In genomic region chr15:89381888-89382287, GRCh38 we compare ENCODE assay signal across 13 cellular contexts. TPM values are rescaled to one million over a fixed set of nuclear protein-coding genes. Genes with fewer than 3 reads are reported as not detected.
DNase-seq lines count a peak whose midpoint lies in the region; ATAC-seq and TF ChIP-seq lines count a peak whose summit lies in the region.
"Had no signal": no experiment of that assay in that cellular context is flagged by ENCODE, and none has a peak within 500 bp of the region (broad histone marks: within the 10 kb centered on the region; RNA-seq: fewer than 3 reads in every experiment).

No MANE protein-coding gene starts in this region.

- H3K9me2 ChIP-seq in GM23338 (ENCODE audit: insufficient read depth) = no peaks in the 10 kb centered on the region

- H3K4me3 Mint-ChIP-seq in GM23338 (no peak overlapping the region), T-helper 17 cell (no peak overlapping the region)
- no peak overlapping the region for H3K4me3 Mint-ChIP-seq in activated T-helper 17 cell treated with anti-CD3 and anti-CD28 coated beads, Interleukin-2, amount 50 U/mL, for 72 hours
- H3K4me3 Mint-ChIP-seq: B cell; CD4-positive, alpha-beta T cell had no signal

- H3K36me3 Mint-ChIP-seq in GM23338 (ENCODE audit: low read depth) (no peaks in the 10 kb centered on the region; the same call in 2 of the 3 replicates), T-helper 17 cell (ENCODE audit: low read depth) (no peaks in the 10 kb centered on the region)
- H3K36me3 Mint-ChIP-seq in activated T-helper 17 cell treated with anti-CD3 and anti-CD28 coated beads, Interleukin-2, amount 50 U/mL, for 72 hours (ENCODE audit: low read depth) = no peaks in the 10 kb centered on the region

- H3K27me3 Mint-ChIP-seq in GM23338 (ENCODE audit: insufficient read depth, low read depth, poor library complexity) = peaks cover 86% of the 10 kb centered on the region
- peaks cover 74% of the 10 kb centered on the region for H3K27me3 Mint-ChIP-seq in T-helper 17 cell
- peaks cover 48% of the 10 kb centered on the region for H3K27me3 Mint-ChIP-seq in activated T-helper 17 cell treated with anti-CD3 and anti-CD28 coated beads, Interleukin-2, amount 50 U/mL, for 72 hours

- no peak overlapping the region for H3K4me2 ChIP-seq in GM23338

- ATAC-seq in GM23338 (no peak), T-helper 17 cell (no peak), GM21390 (IDR thresholded peaks at IDR 0.05; ENCODE audit: unreplicated experiment) (no peak)
- no peak for ATAC-seq in activated T-helper 17 cell treated with anti-CD3 and anti-CD28 coated beads, Interleukin-2, amount 50 U/mL, for 72 hours (replicated peaks)

- H2AFZ ChIP-seq in GM23338 = no peak overlapping the region

- H3K4me1 Mint-ChIP-seq in GM23338 (peaks cover 37% of the 10 kb centered on the region), T-helper 17 cell (peaks cover 2% of the 10 kb centered on the region)
- no peaks in the 10 kb centered on the region for H3K4me1 Mint-ChIP-seq in activated T-helper 17 cell treated with anti-CD3 and anti-CD28 coated beads, Interleukin-2, amount 50 U/mL, for 72 hours

- H3K79me2 ChIP-seq in GM23338 (replicated peaks; ENCODE audit: insufficient read depth) = no peaks in the 10 kb centered on the region

- peaks cover 98% of the 10 kb centered on the region for H3K27me3 ChIP-seq in GM23338 (ENCODE audit: insufficient read depth)
- H3K27me3 ChIP-seq in dorsolateral prefrontal cortex = peaks cover 0 to 46% (median 17%) of the 10 kb centered on the region in 45 donors

- no peak overlapping the region for H3K27ac Mint-ChIP-seq in GM23338
- H3K27ac Mint-ChIP-seq in T-helper 17 cell = no peak overlapping the region
- H3K27ac Mint-ChIP-seq in activated T-helper 17 cell treated with anti-CD3 and anti-CD28 coated beads, Interleukin-2, amount 50 U/mL, for 72 hours = no peak overlapping the region
- H3K27ac Mint-ChIP-seq: B cell; CD4-positive, alpha-beta T cell had no signal

- peaks cover 17% of the 10 kb centered on the region; the same call in 1 of the 2 replicates for H3F3A ChIP-seq in GM23338 (replicated peaks; ENCODE audit: low read depth)

- H3K36me3 ChIP-seq in GM23338 (ENCODE audit: insufficient read depth) = peaks cover 5% of the 10 kb centered on the region; the same call in 1 of the 2 replicates
- H3K36me3 ChIP-seq: HAP-1 had no signal

- H3K27ac ChIP-seq in GM23338 (ENCODE audit: low read depth) = no peak overlapping the region
- H3K27ac ChIP-seq in angular gyrus (ENCODE audit: low read depth, low read length) = peak overlapping the region; percentile 76
- H3K27ac ChIP-seq in dorsolateral prefrontal cortex = peak overlapping the region in 50 of 59 donors; percentile 10 to 92 (median 73)
- peak overlapping the region; percentile 61 for H3K27ac ChIP-seq in temporal lobe (ENCODE audit: low read depth, low read length)

- intact Hi-C loops in dorsolateral prefrontal cortex (cut with DNase I) = no loop called here

- H3K9me3 Mint-ChIP-seq in GM23338 = no peaks in the 10 kb centered on the region
- H3K9me3 Mint-ChIP-seq in activated T-helper 17 cell treated with anti-CD3 and anti-CD28 coated beads, Interleukin-2, amount 50 U/mL, for 72 hours = no peaks in the 10 kb centered on the region
- H3K9me3 Mint-ChIP-seq: CD4-positive, alpha-beta T cell had no signal

- H3K4me1 ChIP-seq in GM23338 (ENCODE audit: insufficient read depth) = peaks cover 37% of the 10 kb centered on the region

- no peaks in the 10 kb centered on the region for H3K9me3 ChIP-seq in T-helper 17 cell (ENCODE audit: control insufficient read depth, low read length, poor library complexity, severe bottlenecking)
- H3K9me3 ChIP-seq: HAP-1 had no signal

- TF ChIP-seq CTCF in GM23338 (conservative IDR thresholded peaks at IDR 0.05; ENCODE audit: low read depth in 2 of 2) (no peak), dorsolateral prefrontal cortex (IDR thresholded peaks at IDR 0.05 in 54 of 56, conservative IDR thresholded peaks at IDR 0.05 in 2 of 56; ENCODE audit: low read depth in 1 of 56, partially characterized antibody in 56 of 56) (no peak)

- H3K4me3 ChIP-seq in GM23338 (no peak overlapping the region), dorsolateral prefrontal cortex (peak overlapping the region in 11 of 59 donors; percentile 0 to 30 (median 13))
- H3K4me3 ChIP-seq: HAP-1 had no signal

- peaks cover 26% of the 10 kb centered on the region for H4K20me1 ChIP-seq in GM23338 (replicated peaks; ENCODE audit: insufficient read depth)

- DNase-seq in GM23338 (ENCODE audit: low spot score) = no peak
- DNase-seq in dorsolateral prefrontal cortex = no peak
- no peak for DNase-seq in T-helper 17 cell
- DNase-seq: C1 segment of cervical spinal cord; CD4-positive, alpha-beta T cell; DMS79; EL had no signal

TF ChIP-seq in GM23338, 12 proteins besides CTCF, POLR2A, EP300 and RAD21 (continues in another document):
- TF ChIP-seq CREB1 (CRISPR knock-in tag; IDR thresholded peaks at IDR 0.05; ENCODE audit: low read depth) (no peak), REST (IDR thresholded peaks at IDR 0.05; ENCODE audit: unreplicated experiment) (no peak), EZH2phosphoT487 (IDR thresholded peaks at IDR 0.05; ENCODE audit: unreplicated experiment) (no peak)

RNA-seq across cellular contexts. Expression of gene POLG, which starts 47.3 kb away (rescaled TPM):
- total RNA-seq in GM23338 (2014; rRNA removed; shearing (Covaris generic)) = 70.2 and 74.1 TPM in 2 replicates
- 28.8 and 29.0 TPM in 2 replicates for polyA plus RNA-seq in GM23338 (2016; fragmentation: Nextera tagmentation; extraction: Ambion mirVana)
- 10 to 100 TPM; 42.1 to 75.8 (median 58.1) TPM for total RNA-seq in dorsolateral prefrontal cortex
- 27.5 TPM for total RNA-seq in temporal lobe
- total RNA-seq in T-helper 17 cell = 100 to 1,000 TPM; 114 to 128 TPM
- total RNA-seq in activated T-helper 17 cell treated with anti-CD3 and anti-CD28 coated beads, Interleukin-2, amount 50 U/mL, for 72 hours = 10 to 100 TPM; 76.9 to 89.7 TPM
